Comparison of ENCODE assay signal across 10 cellular contexts in the genomic region with DNA sequence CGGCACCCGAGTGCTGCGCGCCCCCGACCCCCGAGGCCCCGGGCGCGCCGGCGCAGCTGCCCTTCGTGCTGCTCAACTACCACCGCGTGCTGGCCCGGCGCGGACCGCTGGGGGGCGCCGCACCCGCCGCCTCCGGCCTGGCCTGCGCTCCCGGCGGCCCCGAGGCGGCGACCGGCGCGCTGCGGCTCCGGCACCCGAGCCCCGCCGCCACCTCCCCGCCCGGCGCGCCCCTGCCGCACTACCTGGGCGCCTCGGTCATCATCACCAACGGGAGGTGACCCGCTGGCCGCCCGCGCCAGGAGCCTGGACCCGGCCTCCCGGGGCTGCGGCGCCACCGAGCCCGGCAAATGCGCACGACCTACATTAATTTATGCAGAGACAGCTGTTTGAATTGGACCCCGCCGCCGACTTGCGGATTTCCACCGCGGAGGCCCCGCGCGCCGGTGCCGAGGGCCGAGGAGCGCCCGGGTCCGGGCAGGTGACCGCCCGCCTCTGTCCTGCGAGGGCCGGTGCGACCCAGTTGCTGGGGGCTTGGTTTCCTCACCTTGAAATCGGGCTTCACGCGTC. TPM values are rescaled to one million over a fixed set of nuclear protein-coding genes. Genes with fewer than 3 reads are reported as not detected.
DNase-seq lines count a peak whose midpoint lies in the region; FAIRE-seq and TF ChIP-seq lines count a peak whose summit lies in the region.
"Had no signal": no experiment of that assay in that cellular context is flagged by ENCODE, and none has a peak within 500 bp of the region (broad histone marks: within the 10 kb centered on the region; RNA-seq: fewer than 3 reads in every experiment).

No MANE protein-coding gene starts in this region.

- no peaks in the 10 kb centered on the region for H3K36me3 ChIP-seq in bronchial epithelial cell (ENCODE audit: control insufficient read depth, insufficient read depth, low read length)

- H3K4me3 ChIP-seq in bronchial epithelial cell (ENCODE audit: low read depth, low read length) = peak overlapping the region; percentile 34

- peak; percentile 44 for TF ChIP-seq CTCF in bronchial epithelial cell (IDR thresholded peaks at IDR 0.05; ENCODE audit: insufficient read depth, low read length, severe bottlenecking)

- no peaks in the 10 kb centered on the region for H3K27me3 ChIP-seq in bronchial epithelial cell (ENCODE audit: control insufficient read depth, insufficient read depth, low read length)

- FAIRE-seq in bronchial epithelial cell (lab: Jason Lieb, UNC) = no peak
- FAIRE-seq: TTC549 had no signal

- DNase-seq in SIG-M5 treated with dmso at 0.1 percent for 504 hours (lab: John Stamatoyannopoulos, UW; ENCODE audit: unreplicated experiment) (peak; percentile 7), SIG-M5 (lab: John Stamatoyannopoulos, UW) (no peak), NCI-H82 treated with DMSO at 0.1 percent for 48 hours (lab: John Stamatoyannopoulos, UW; ENCODE audit: unreplicated experiment) (peak; percentile 34), bronchial epithelial cell (ENCODE audit: low read depth) (no peak), kidney tubule cell (ENCODE audit: low spot score) (peak; percentile 63), NCI-H1436 (lab: John Stamatoyannopoulos, UW) (no peak), DMS153 treated with DMSO at 0.1 percent for 48 hours (lab: John Stamatoyannopoulos, UW; ENCODE audit: unreplicated experiment) (no peak)
- peak; percentile 22 for DNase-seq in stimulated activated CD4-positive, alpha-beta T cell treated with anti-CD3 and anti-CD28 coated beads, Interleukin-4, amount 100 ng/mL, for 24 hours
- DNase-seq: DND-41 had no signal

RNA-seq across cellular contexts. Expression of a gene that starts 49.0 kb away (rescaled TPM):
- 0.26 TPM in 2 replicates for total RNA-seq in bronchial epithelial cell

Comparison
In these comparisons a context has a peak if more than half of its experiments do, and no peak if none do; other contexts are left out.
1. DNase-seq: peak in SIG-M5 treated with dmso at 0.1 percent for 504 hours (single experiment), NCI-H82 treated with DMSO at 0.1 percent for 48 hours (single experiment), kidney tubule cell (single experiment) and stimulated activated CD4-positive, alpha-beta T cell treated with anti-CD3 and anti-CD28 coated beads, Interleukin-4, amount 100 ng/mL, for 24 hours (single experiment); none in SIG-M5 (single experiment), bronchial epithelial cell (single experiment), NCI-H1436 (single experiment) and DMS153 treated with DMSO at 0.1 percent for 48 hours (single experiment).